Comparison of ENCODE assay signal across 20 cellular contexts in genomic region chr2:189372688-189373257, GRCh38.
"Had no signal": no experiment of that assay in that cellular context is flagged by ENCODE, and none has a peak within 500 bp of the region (broad histone marks: within the 10 kb centered on the region; RNA-seq: fewer than 3 reads in every experiment).

No MANE protein-coding gene starts in this region.

- H3K4me1 ChIP-seq: heart right ventricle, parathyroid adenoma, testis, upper lobe of left lung had no signal

- DNase-seq: activated CD4-positive, alpha-beta T cell treated with anti-CD3 and anti-CD28 coated beads, Interleukin-2, amount 10 ng/mL, durations not matched to agents 7 days and 5 days; activated CD8-positive, alpha-beta T cell treated with anti-CD3 and anti-CD28 coated beads, Interleukin-2, amount 10 ng/mL, durations not matched to agents 7 days and 5 days; activated effector memory CD4-positive, alpha-beta T cell treated with Interleukin-2 at 50 U/mL for 16 hours; activated naive CD4-positive, alpha-beta T cell treated with anti-CD3 and anti-CD28 coated beads, Interleukin-2, amount 10 ng/mL, durations not matched to agents 7 days and 5 days; activated T-cell treated with anti-CD3 and anti-CD28 coated beads, Interleukin-2, amount 50 U/mL, for 24 hours; dermis blood vessel endothelial cell; effector memory CD4-positive, alpha-beta T cell; heart right ventricle; immature natural killer cell; mesendoderm; natural killer cell; stimulated activated CD4-positive, alpha-beta T cell treated with anti-CD3 and anti-CD28 coated beads, Interleukin-4, amount 100 ng/mL, for 24 hours; T1000; testis; upper lobe of left lung had no signal

- ATAC-seq: activated CD8-positive, alpha-beta T cell treated with anti-CD3 and anti-CD28 coated beads, Interleukin-2, amount 10 ng/mL, durations not matched to agents 7 days and 5 days; heart right ventricle; natural killer cell; sciatic nerve; stimulated activated memory B cell treated with anti-CD40 and anti-IgM and Interleukin-4, amounts not matched to agents 10 μg/mL and 1 μg/mL and 100 μg/mL, for 72 hours had no signal

- H3K27ac ChIP-seq: heart right ventricle, parathyroid adenoma, testis, upper lobe of left lung had no signal

- H3K9me3 ChIP-seq: ascending aorta, testis, upper lobe of left lung had no signal

- H3K4me2 ChIP-seq: smooth muscle cell had no signal

- H3K4me3 ChIP-seq: ascending aorta, heart right ventricle, smooth muscle cell, testis, upper lobe of left lung had no signal

- H3K9ac ChIP-seq: parathyroid adenoma had no signal

- H3K36me3 ChIP-seq: ascending aorta, heart right ventricle, upper lobe of left lung had no signal
